1 cellular context compared by ENCODE assay signal in genomic region chr1:160083968-160084770, GRCh38.
TF ChIP-seq lines count a peak whose summit lies in the region.

No MANE protein-coding gene starts in this region.

TF ChIP-seq in SK-N-SH treated with all-trans-retinoic acid at 6 μM for 48 hours, 23 proteins besides CTCF, POLR2A, EP300 and RAD21 (continued from another document):
- TF ChIP-seq TSHZ2 (CRISPR knock-in tag; IDR thresholded peaks at IDR 0.05) (no peak), CSDC2 (CRISPR knock-in tag; IDR thresholded peaks at IDR 0.05) (no peak)
TF ChIP-seq in SK-N-SH treated with all-trans-retinoic acid at 6 μM for 48 hours: peak in this region for 0.
